ENCODE assay signal across 23 cellular contexts in the genomic region with DNA sequence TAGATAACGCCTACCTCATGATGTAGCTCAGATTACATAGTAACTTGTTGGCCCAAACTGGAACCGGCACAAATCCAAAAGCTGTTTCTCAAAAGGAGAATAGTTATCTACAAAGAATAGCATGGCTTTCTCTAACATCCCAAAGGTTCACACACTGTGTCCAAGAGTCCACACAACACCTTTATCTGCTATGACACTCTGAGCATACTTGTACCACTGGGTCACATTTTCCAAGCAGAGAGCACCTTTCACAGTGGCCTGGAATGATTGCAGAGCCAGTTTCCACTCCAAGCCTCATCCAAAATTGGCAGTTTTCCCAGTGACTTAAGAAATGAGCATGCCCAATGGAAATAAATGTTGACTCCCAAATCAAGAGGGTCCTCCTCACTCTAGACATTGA.
"Had no signal": no experiment of that assay in that cellular context is flagged by ENCODE, and none has a peak within 500 bp of the region (broad histone marks: within the 10 kb centered on the region; RNA-seq: fewer than 3 reads in every experiment).

No MANE protein-coding gene starts in this region.

- H3K27me3 ChIP-seq: MG63, Peyer's patch, SJSA1 had no signal

- ATAC-seq: HepG2, PC-3 had no signal

- H3K36me3 ChIP-seq: MG63, Peyer's patch, SJSA1 had no signal

- H3K27ac ChIP-seq: Peyer's patch, SJSA1, SK-N-MC had no signal

- H3K9me3 ChIP-seq: MG63 had no signal

- DNase-seq: IMR-90; Karpas-422; KG1; MG63; NCI-H1092; NCI-H1417; NCI-H1436 treated with DMSO at 0.1 percent for 48 hours; NCI-H1694; NCI-H187 treated with DMSO at 0.1 percent for 48 hours; NCI-H2029 treated with DMSO at 0.1 percent for 48 hours; NCI-H2171; NCI-H226; NCI-H524; NCI-H526 treated with DMSO at 0.1 percent for 48 hours; NCI-H748 treated with DMSO at 0.1 percent for 48 hours; NK-92 treated with Interleukin-12 subunit alpha and Interleukin-12 subunit beta, amount 100 ng/mL, for 24 hours; PC-3; Peyer's patch; Right ventricle myocardium superior; SIG-M5 had no signal

- H3K4me3 ChIP-seq: MG63, Peyer's patch, SJSA1, SK-N-MC had no signal

- H3K4me1 ChIP-seq: Peyer's patch, SJSA1 had no signal
